ENCODE assay signal across 1 cellular context in genomic region chr1:93705897-93706500, GRCh38.
TF ChIP-seq lines count a peak whose summit lies in the region.

No MANE protein-coding gene starts in this region.

TF ChIP-seq in HEK293, 187 proteins besides CTCF, POLR2A, EP300 and RAD21 (continued from another document):
- TF ChIP-seq ZBTB10 (tag by site-specific recombination; IDR thresholded peaks at IDR 0.05) (no peak), PRDM10 (tag by site-specific recombination; IDR thresholded peaks at IDR 0.05) (0 out of 2 replicates have a peak, but pooled peaks have one; percentile 37), ZNF394 (tag by site-specific recombination; IDR thresholded peaks at IDR 0.05; ENCODE audit: borderline replicate concordance) (no peak), PATZ1 (tag by site-specific recombination; IDR thresholded peaks at IDR 0.05) (no peak), ZNF16 (tag by site-specific recombination; IDR thresholded peaks at IDR 0.05; ENCODE audit: low read depth) (no peak), ZNF843 (tag by site-specific recombination; IDR thresholded peaks at IDR 0.05) (no peak), ZNF624 (tag by site-specific recombination; IDR thresholded peaks at IDR 0.05) (no peak), ZNF629 (tag by site-specific recombination; IDR thresholded peaks at IDR 0.05) (0 out of 2 replicates have a peak, but pooled peaks have one; percentile 0), ZNF324 (tag by site-specific recombination; IDR thresholded peaks at IDR 0.05) (no peak), ZNF302 (tag by site-specific recombination; IDR thresholded peaks at IDR 0.05; ENCODE audit: low read depth) (no peak), ZBTB8A (tag by site-specific recombination; IDR thresholded peaks at IDR 0.05) (no peak), ZNF518A (tag by site-specific recombination; conservative IDR thresholded peaks at IDR 0.05; ENCODE audit: low read depth) (no peak), ZNF148 (tag by site-specific recombination; IDR thresholded peaks at IDR 0.05; ENCODE audit: borderline replicate concordance) (no peak), ZIC2 (tag by site-specific recombination; IDR thresholded peaks at IDR 0.05) (peak; percentile 42; the same call in 1 of the 2 replicates), ZNF449 (tag by site-specific recombination; IDR thresholded peaks at IDR 0.05) (no peak), ZBTB48 (tag by site-specific recombination; IDR thresholded peaks at IDR 0.05) (no peak), ZNF155 (tag by site-specific recombination; IDR thresholded peaks at IDR 0.05) (no peak), ZNF211 (tag by site-specific recombination; IDR thresholded peaks at IDR 0.05; ENCODE audit: low read depth) (no peak)
TF ChIP-seq in HEK293: peak in this region for 4.
